Comparison of ENCODE assay signal across 15 cellular contexts in genomic region chr12:132186857-132187620, GRCh38. TPM values are rescaled to one million over a fixed set of nuclear protein-coding genes. Genes with fewer than 3 reads are reported as not detected.
DNase-seq lines count a peak whose midpoint lies in the region.
"Had no signal": no experiment of that assay in that cellular context is flagged by ENCODE, and none has a peak within 500 bp of the region (broad histone marks: within the 10 kb centered on the region; RNA-seq: fewer than 3 reads in every experiment).

No MANE protein-coding gene starts in this region.

- no peak overlapping the region for H2BK15ac ChIP-seq in neuronal stem cell (ENCODE audit: low read length)

- peak overlapping the region; percentile 48 for H2BK5ac ChIP-seq in neuronal stem cell (ENCODE audit: low read length)

- no peak overlapping the region for H3K18ac ChIP-seq in neuronal stem cell (ENCODE audit: low read length)

- no peak overlapping the region for H4K91ac ChIP-seq in neuronal stem cell (ENCODE audit: low read depth, low read length, poor library complexity)

- H4K8ac ChIP-seq in neuronal stem cell (ENCODE audit: low read depth, low read length), result no peak overlapping the region

- H3K9me3 Mint-ChIP-seq in activated naive CD4-positive, alpha-beta T cell treated with anti-CD3 and anti-CD28 coated beads, Interleukin-2, amount 10 ng/mL, durations not matched to agents 7 days and 5 days, result peaks cover 18% of the 10 kb centered on the region
- H3K9me3 Mint-ChIP-seq: neural crest cell had no signal

- DNase-seq in activated naive CD4-positive, alpha-beta T cell treated with Interleukin-2 at 50 U/mL for 16 hours, result peak; percentile 34
- no peak for DNase-seq in activated naive CD4-positive, alpha-beta T cell (lab: John Stamatoyannopoulos, UW)
- no peak for DNase-seq in activated naive CD4-positive, alpha-beta T cell treated with anti-CD3 and anti-CD28 coated beads, Interleukin-2, amount 10 ng/mL, durations not matched to agents 7 days and 5 days
- DNase-seq in neuronal stem cell (ENCODE audit: low spot score) (no peak), midbrain (lab: John Stamatoyannopoulos, UW) (no peak), KG1 (lab: John Stamatoyannopoulos, UW) (no peak), DMS 273 (lab: John Stamatoyannopoulos, UW; ENCODE audit: unreplicated experiment) (no peak)
- DNase-seq: DMS53, dorsolateral prefrontal cortex, NCI-H2107, SJCRH30 had no signal

- peak overlapping the region; percentile 52 for H3K4me3 Mint-ChIP-seq in activated naive CD4-positive, alpha-beta T cell treated with anti-CD3 and anti-CD28 coated beads, Interleukin-2, amount 10 ng/mL, durations not matched to agents 7 days and 5 days

- H3K36me3 Mint-ChIP-seq in activated naive CD4-positive, alpha-beta T cell treated with anti-CD3 and anti-CD28 coated beads, Interleukin-2, amount 10 ng/mL, durations not matched to agents 7 days and 5 days, result peaks cover 34% of the 10 kb centered on the region
- H3K36me3 Mint-ChIP-seq: brain had no signal

- H2BK12ac ChIP-seq in neuronal stem cell (ENCODE audit: low read length), result no peak overlapping the region

- H3K27me3 ChIP-seq in neuronal stem cell (ENCODE audit: control insufficient read depth in 3 of 3, insufficient read depth in 3 of 3, low read depth in 1 of 3, low read length in 3 of 3), result peaks cover 0 to 79% (median 18%) of the 10 kb centered on the region in 3 experiments
- H3K27me3 ChIP-seq: right atrium auricular region, SJCRH30 had no signal

- CTCF ChIA-PET in activated naive CD4-positive, alpha-beta T cell treated with anti-CD3 and anti-CD28 coated beads, Interleukin-2, amount 10 ng/mL, durations not matched to agents 7 days and 5 days (lab: Charles Lee), result no interaction called here

- peak overlapping the region; percentile 93 for H3K27ac Mint-ChIP-seq in activated naive CD4-positive, alpha-beta T cell treated with anti-CD3 and anti-CD28 coated beads, Interleukin-2, amount 10 ng/mL, durations not matched to agents 7 days and 5 days
- H3K27ac Mint-ChIP-seq: brain had no signal

- no CpG with 5 or more reads among the region's 39 CpGs for WGBS in neuronal stem cell (ENCODE audit: extremely low coverage in 2 of 2, insufficient read length in 2 of 2, insufficient replicate concordance in 1 of 2), 2 donors

- H3K23ac ChIP-seq in neuronal stem cell (ENCODE audit: low read depth, low read length, poor library complexity), result peak overlapping the region; percentile 67

- H3K36me3 ChIP-seq in KOPT-K1 (ENCODE audit: insufficient read depth, low read length), result no peaks in the 10 kb centered on the region
- H3K36me3 ChIP-seq in neuronal stem cell (replicated peaks in 1 of 2; ENCODE audit: control insufficient read depth in 2 of 2, insufficient read depth in 2 of 2, low read length in 2 of 2), result no peaks in the 10 kb centered on the region
- H3K36me3 ChIP-seq: right atrium auricular region, SJCRH30 had no signal

- no peaks in the 10 kb centered on the region for H3K9me3 ChIP-seq in KOPT-K1 (ENCODE audit: insufficient read depth, low read length, poor library complexity, severe bottlenecking)
- H3K9me3 ChIP-seq in neuronal stem cell (replicated peaks in 1 of 2; ENCODE audit: control insufficient read depth in 2 of 2, insufficient read depth in 1 of 2, low read depth in 1 of 2, low read length in 2 of 2), result peaks cover 0 to 3% of the 10 kb centered on the region in 2 donors
- H3K9me3 ChIP-seq: right atrium auricular region, SJCRH30 had no signal

- H2BK120ac ChIP-seq in neuronal stem cell (ENCODE audit: low read depth, low read length), result no peak overlapping the region

- H3K27ac ChIP-seq in KOPT-K1 (ENCODE audit: low read depth, low read length, poor library complexity, severe bottlenecking), result peak overlapping the region; percentile 67
- H3K27ac ChIP-seq in neuronal stem cell (replicated peaks; ENCODE audit: low read length), result no peak overlapping the region
- H3K27ac ChIP-seq: dorsolateral prefrontal cortex, right atrium auricular region, SJCRH30 had no signal

- no peak overlapping the region for H3K9ac ChIP-seq in neuronal stem cell (ENCODE audit: low read depth, low read length, poor library complexity)

- no peak overlapping the region for H3K4me2 ChIP-seq in neuronal stem cell (ENCODE audit: insufficient read depth, low read length, poor library complexity, severe bottlenecking)

- no peak overlapping the region for H3K4ac ChIP-seq in neuronal stem cell (ENCODE audit: low read length)

- H3K14ac ChIP-seq in neuronal stem cell (ENCODE audit: low read length), result peak overlapping the region; percentile 64

- H2AK5ac ChIP-seq in neuronal stem cell (ENCODE audit: low read depth, low read length), result peak overlapping the region; percentile 75

- peaks cover 2% of the 10 kb centered on the region for H3K79me1 ChIP-seq in neuronal stem cell (ENCODE audit: low read depth, low read length)

- no peak overlapping the region for H3K4me3 ChIP-seq in neuronal stem cell (ENCODE audit: low read length in 2 of 2)
- H3K4me3 ChIP-seq: right atrium auricular region, SJCRH30 had no signal

- H3K4me1 ChIP-seq in neuronal stem cell (ENCODE audit: control insufficient read depth in 2 of 2, insufficient read depth in 1 of 2, low read depth in 1 of 2, low read length in 2 of 2), result peaks cover 6 to 9% of the 10 kb centered on the region in 2 donors
- H3K4me1 ChIP-seq: SJCRH30 had no signal

- peaks cover 30% of the 10 kb centered on the region for H3K27me3 Mint-ChIP-seq in activated naive CD4-positive, alpha-beta T cell treated with anti-CD3 and anti-CD28 coated beads, Interleukin-2, amount 10 ng/mL, durations not matched to agents 7 days and 5 days

- H3K4me1 Mint-ChIP-seq in activated naive CD4-positive, alpha-beta T cell treated with anti-CD3 and anti-CD28 coated beads, Interleukin-2, amount 10 ng/mL, durations not matched to agents 7 days and 5 days, result peaks cover 56% of the 10 kb centered on the region

- H2AFZ ChIP-seq in neuronal stem cell (ENCODE audit: low read length), result no peak overlapping the region

RNA-seq across cellular contexts. Expression of gene NOC4L, which starts 42.8 kb away (rescaled TPM):
- polyA plus RNA-seq in neuronal stem cell (2013, experiment 1 of 2), result 24.2 TPM
- polyA plus RNA-seq in neuronal stem cell (2013, experiment 2 of 2), result 24.1 TPM

RNA-seq across cellular contexts. Expression of gene DDX51, which starts 42.9 kb away (rescaled TPM):
- 8.5 TPM for polyA plus RNA-seq in neuronal stem cell (2013, experiment 1 of 2)
- polyA plus RNA-seq in neuronal stem cell (2013, experiment 2 of 2), result 8.6 TPM
